22 cellular contexts compared by ENCODE assay signal in the genomic region with DNA sequence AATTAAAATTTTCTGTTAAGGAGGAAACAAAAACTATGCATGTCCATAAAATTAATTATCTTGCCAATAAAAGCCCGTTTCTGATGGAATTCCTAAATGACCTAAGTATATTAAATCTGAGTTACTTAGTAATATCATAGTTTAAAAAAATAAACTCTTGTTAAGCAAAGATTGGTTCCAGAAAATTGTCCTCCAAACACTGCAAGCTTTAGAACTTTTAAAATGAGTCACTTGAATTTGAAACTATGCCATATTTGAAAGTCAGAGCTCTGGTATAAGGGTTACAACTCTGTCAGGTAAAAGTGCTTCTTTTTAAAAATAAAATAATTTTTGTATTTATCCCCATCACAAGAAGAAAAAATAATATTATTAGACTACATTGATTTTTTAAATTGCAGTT.
DNase-seq lines count a peak whose midpoint lies in the region; ATAC-seq, FAIRE-seq and TF ChIP-seq lines count a peak whose summit lies in the region.
"Had no signal": no experiment of that assay in that cellular context is flagged by ENCODE, and none has a peak within 500 bp of the region (broad histone marks: within the 10 kb centered on the region; RNA-seq: fewer than 3 reads in every experiment).

No MANE protein-coding gene starts in this region.

- H3K27ac Mint-ChIP-seq in chondrocyte (ENCODE audit: unreplicated experiment), result peak overlapping the region; percentile 65
- no peak overlapping the region for H3K27ac Mint-ChIP-seq in mesothelial cell of epicardium
- no peak overlapping the region for H3K27ac Mint-ChIP-seq in CD4-positive, alpha-beta T cell
- H3K27ac Mint-ChIP-seq: CD14-positive monocyte, H9 had no signal

- intact Hi-C loops in adrenal gland (cut with DNase I), result no loop called here
- intact Hi-C loops in CD4-positive, alpha-beta T cell (cut with DNase I, micrococcal nuclease), result no loop called here

- peak; percentile 79 for FAIRE-seq in RCC 7860 (lab: Jason Lieb, UNC)
- FAIRE-seq: A549, HTR-8/SVneo had no signal

- H3K36me3 Mint-ChIP-seq in chondrocyte (ENCODE audit: low read depth), result peaks cover 3% of the 10 kb centered on the region
- peaks cover 2% of the 10 kb centered on the region for H3K36me3 Mint-ChIP-seq in mesothelial cell of epicardium
- no peaks in the 10 kb centered on the region for H3K36me3 Mint-ChIP-seq in CD4-positive, alpha-beta T cell (ENCODE audit: low read depth)
- H3K36me3 Mint-ChIP-seq: CD14-positive monocyte had no signal

- H3K4me3 Mint-ChIP-seq in chondrocyte (ENCODE audit: unreplicated experiment), result no peak overlapping the region
- no peak overlapping the region for H3K4me3 Mint-ChIP-seq in mesothelial cell of epicardium
- no peak overlapping the region for H3K4me3 Mint-ChIP-seq in CD4-positive, alpha-beta T cell
- H3K4me3 Mint-ChIP-seq: CD14-positive monocyte, H9 had no signal

- H3K27ac ChIP-seq in adrenal gland, result no peak overlapping the region
- H3K27ac ChIP-seq in CD4-positive, alpha-beta T cell (ENCODE audit: low read depth, low read length), result no peak overlapping the region
- H3K27ac ChIP-seq: A549, HL-60, SJSA1 had no signal

- ATAC-seq in HG02642 (IDR thresholded peaks at IDR 0.05; ENCODE audit: poor library complexity, unreplicated experiment), result no peak
- ATAC-seq in CD4-positive, alpha-beta T cell (ENCODE audit: poor library complexity), result no peak
- ATAC-seq: A549 had no signal

- no peaks in the 10 kb centered on the region for H3K9me3 ChIP-seq in adrenal gland (replicated peaks in 1 of 3)
- H3K9me3 ChIP-seq in CD4-positive, alpha-beta T cell (ENCODE audit: control insufficient read depth, low read length), result no peaks in the 10 kb centered on the region
- H3K9me3 ChIP-seq: SJSA1 had no signal

- no peak overlapping the region for H3K4me3 ChIP-seq in fibroblast of the aortic adventitia (ENCODE audit: low read depth, low read length)
- H3K4me3 ChIP-seq in adrenal gland, result no peak overlapping the region
- H3K4me3 ChIP-seq: A549, SJSA1 had no signal

- DNase-seq in EH (ENCODE audit: low read depth) (peak; percentile 58), RCC 7860 (ENCODE audit: low spot score) (no peak), chondrocyte (ENCODE audit: low spot score) (no peak), fibroblast of the aortic adventitia (ENCODE audit: low read depth) (peak; percentile 67), adrenal gland (no peak), mesothelial cell of epicardium (ENCODE audit: low spot score in 2 of 2, unreplicated experiment in 2 of 2) (no peak)
- no peak for DNase-seq in CD4-positive, alpha-beta T cell
- DNase-seq: AML-193; COR-L47; H9; MV-4-11; NCI-H1436; NCI-H2029 treated with DMSO at 0.1 percent for 48 hours; NCI-H2171 treated with DMSO at 0.1 percent for 48 hours; NCI-H446 treated with DMSO at 0.1 percent for 48 hours; NK-92 treated with Interleukin-12 subunit alpha and Interleukin-12 subunit beta, amount 100 ng/mL, for 24 hours had no signal

- H3K4me1 Mint-ChIP-seq in chondrocyte (ENCODE audit: low read depth) (peaks cover 34% of the 10 kb centered on the region), mesothelial cell of epicardium (peaks cover 13% of the 10 kb centered on the region)
- H3K4me1 Mint-ChIP-seq in CD4-positive, alpha-beta T cell (ENCODE audit: low read depth), result no peaks in the 10 kb centered on the region
- H3K4me1 Mint-ChIP-seq: CD14-positive monocyte had no signal

- TF ChIP-seq CTCF in chondrocyte (IDR thresholded peaks at IDR 0.05), result no peak
- no peak for TF ChIP-seq CTCF in fibroblast of the aortic adventitia (IDR thresholded peaks at IDR 0.05; ENCODE audit: insufficient read depth, low read length)
- no peak for TF ChIP-seq CTCF in adrenal gland (IDR thresholded peaks at IDR 0.05)
- TF ChIP-seq CTCF in mesothelial cell of epicardium (IDR thresholded peaks at IDR 0.05; ENCODE audit: unreplicated experiment), result no peak
- TF ChIP-seq CTCF in CD4-positive, alpha-beta T cell (IDR thresholded peaks at IDR 0.05), result no peak

- H3K27me3 ChIP-seq in adrenal gland, result no peaks in the 10 kb centered on the region
- H3K27me3 ChIP-seq in CD4-positive, alpha-beta T cell (ENCODE audit: control insufficient read depth, insufficient read depth, low read length), result no peaks in the 10 kb centered on the region
- H3K27me3 ChIP-seq: SJSA1 had no signal

- H3K9me3 Mint-ChIP-seq in chondrocyte (ENCODE audit: low read depth), result peaks cover 14% of the 10 kb centered on the region
- H3K9me3 Mint-ChIP-seq in mesothelial cell of epicardium, result peaks cover 22% of the 10 kb centered on the region
- no peaks in the 10 kb centered on the region for H3K9me3 Mint-ChIP-seq in CD4-positive, alpha-beta T cell

- POLR2A ChIA-PET in CD4-positive, alpha-beta T cell (lab: Charles Lee), result no interaction called here

- no peaks in the 10 kb centered on the region for H3K4me1 ChIP-seq in adrenal gland (replicated peaks in 1 of 2)
- H3K4me1 ChIP-seq: SJSA1 had no signal

- no peaks in the 10 kb centered on the region for H3K36me3 ChIP-seq in adrenal gland (replicated peaks in 1 of 2)
- H3K36me3 ChIP-seq: SJSA1 had no signal

- CTCF ChIA-PET in CD4-positive, alpha-beta T cell (lab: Charles Lee), result no interaction called here

- no peak for TF ChIP-seq POLR2A in adrenal gland (IDR thresholded peaks at IDR 0.05)

- 22 to 33% (median 32%) methylated on average over 1 of the region's 1 CpG for WGBS in adrenal gland, 4 donors

- no peaks in the 10 kb centered on the region for H3K27me3 Mint-ChIP-seq in chondrocyte (ENCODE audit: low read depth)
- H3K27me3 Mint-ChIP-seq in mesothelial cell of epicardium (ENCODE audit: low read depth), result no peaks in the 10 kb centered on the region
- no peaks in the 10 kb centered on the region for H3K27me3 Mint-ChIP-seq in CD4-positive, alpha-beta T cell

Comparison
In these comparisons a context has a peak if more than half of its experiments do, and no peak if none do; other contexts are left out.
1. DNase-seq: peak in EH (single experiment) and fibroblast of the aortic adventitia (single experiment); none in RCC 7860 (single experiment), chondrocyte (single experiment), adrenal gland (0 of 7), mesothelial cell of epicardium (0 of 2) and CD4-positive, alpha-beta T cell (0 of 10).